Comparison of ENCODE assay signal across 9 cellular contexts in genomic region chr5:145683426-145683825, GRCh38.
"Had no signal": no experiment of that assay in that cellular context is flagged by ENCODE, and none has a peak within 500 bp of the region (broad histone marks: within the 10 kb centered on the region; RNA-seq: fewer than 3 reads in every experiment).

No MANE protein-coding gene starts in this region.

- H3K27ac ChIP-seq: KMS-11 had no signal

- H3K4me2 ChIP-seq: GM23338, KMS-11 had no signal

- H3K4me3 ChIP-seq: GM23338 had no signal

- H2AFZ ChIP-seq: GM23338 had no signal

- FAIRE-seq: H1, H54, HTR-8/SVneo had no signal

- H3K9ac ChIP-seq: KMS-11 had no signal

- ATAC-seq: GM23338 had no signal

- DNase-seq: H9, HCEC 1CT, IMR-90, KBM-7 had no signal
